In genomic region chr7:150046290-150047194, GRCh38 we compare ENCODE assay signal across 8 cellular contexts.
DNase-seq lines count a peak whose midpoint lies in the region; ATAC-seq, FAIRE-seq and TF ChIP-seq lines count a peak whose summit lies in the region.
"Not testable (repeated sequence)": the region's sequence is repeated elsewhere in the genome, so short reads cannot be mapped to it uniquely, and the experiment has no call there.

No MANE protein-coding gene starts in this region.

- H3K36me3 ChIP-seq in CD4-positive, alpha-beta memory T cell (ENCODE audit: insufficient read depth, low read length); HEK293 (ENCODE audit: control insufficient read depth in 2 of 2, insufficient read depth in 1 of 2, low read length in 2 of 2); PC-9 (ENCODE audit: low read depth); GM12878 (ENCODE audit: control insufficient read depth in 2 of 2, insufficient read depth in 2 of 2, low read length in 1 of 2); naive thymus-derived CD4-positive, alpha-beta T cell (ENCODE audit: control insufficient read depth in 2 of 3, insufficient read depth in 3 of 3, low read length in 3 of 3): not testable (repeated sequence)

- not testable (repeated sequence) for H3K27ac Mint-ChIP-seq in CD4-positive, alpha-beta memory T cell; activated CD8-positive, alpha-beta memory T cell treated with anti-CD3 and anti-CD28 coated beads, Interleukin-2, amount 10 ng/mL, durations not matched to agents 7 days and 5 days; glutamatergic neuron (ENCODE audit: unreplicated experiment); stimulated activated naive CD8-positive, alpha-beta T cell treated with anti-CD3 and anti-CD28 coated beads, Interleukin-15, Interleukin-2, amounts not matched to agents 100 ng/mL and 50 ng/mL, for 24 hours
- H3K27ac Mint-ChIP-seq in naive thymus-derived CD4-positive, alpha-beta T cell = peak overlapping the region in 1 of 9 donors; percentile 76

- not testable (repeated sequence) for H3K27me3 ChIP-seq in CD4-positive, alpha-beta memory T cell (ENCODE audit: insufficient read depth, low read length); PC-9 (ENCODE audit: insufficient read depth, low read depth); GM12878 (replicated peaks in 1 of 2; ENCODE audit: control insufficient read depth in 2 of 2, insufficient read depth in 2 of 2, low read length in 1 of 2); naive thymus-derived CD4-positive, alpha-beta T cell (ENCODE audit: control insufficient read depth in 2 of 2, insufficient read depth in 2 of 2, low read length in 2 of 2)

- not testable (repeated sequence) for TF ChIP-seq EP300 in GM12878 (IDR thresholded peaks at IDR 0.05; ENCODE audit: borderline replicate concordance in 1 of 2, control insufficient read depth in 1 of 2, low read depth in 2 of 2, low read length in 2 of 2)

- peaks cover 5 to 20% of the 10 kb centered on the region in 2 donors for H3K27me3 Mint-ChIP-seq in CD4-positive, alpha-beta memory T cell
- H3K27me3 Mint-ChIP-seq in activated CD8-positive, alpha-beta memory T cell treated with anti-CD3 and anti-CD28 coated beads, Interleukin-2, amount 10 ng/mL, durations not matched to agents 7 days and 5 days = peaks cover 46% of the 10 kb centered on the region
- not testable (repeated sequence) for H3K27me3 Mint-ChIP-seq in glutamatergic neuron (ENCODE audit: unreplicated experiment)
- peaks cover 0 to 44% (median 13%) of the 10 kb centered on the region in 5 donors for H3K27me3 Mint-ChIP-seq in naive thymus-derived CD4-positive, alpha-beta T cell
- H3K27me3 Mint-ChIP-seq in stimulated activated naive CD8-positive, alpha-beta T cell treated with anti-CD3 and anti-CD28 coated beads, Interleukin-15, Interleukin-2, amounts not matched to agents 100 ng/mL and 50 ng/mL, for 24 hours = peaks cover 32% of the 10 kb centered on the region

- POLR2A ChIA-PET in CD4-positive, alpha-beta memory T cell (lab: Charles Lee; ENCODE audit: partially characterized antibody); HEK293 (lab: Yijun Ruan, JAX); PC-9 (lab: Charles Lee; ENCODE audit: unreplicated experiment); GM12878 (lab: Charles Lee); naive thymus-derived CD4-positive, alpha-beta T cell (lab: Charles Lee): not testable (repeated sequence)

- not testable (repeated sequence) for H3K9ac ChIP-seq in GM12878 (ENCODE audit: control insufficient read depth, insufficient read depth, low read length)

- not testable (repeated sequence) for H3F3A ChIP-seq in PC-9 (ENCODE audit: insufficient read depth, low read depth)

- CTCF ChIA-PET in CD4-positive, alpha-beta memory T cell (lab: Charles Lee; ENCODE audit: partially characterized antibody); HEK293 (lab: Yijun Ruan, JAX); PC-9 (lab: Charles Lee); activated CD8-positive, alpha-beta memory T cell treated with anti-CD3 and anti-CD28 coated beads, Interleukin-2, amount 10 ng/mL, durations not matched to agents 7 days and 5 days (lab: Charles Lee); GM12878 (lab: Yijun Ruan, JAX); naive thymus-derived CD4-positive, alpha-beta T cell (lab: Charles Lee): not testable (repeated sequence)

- not testable (repeated sequence) for TF ChIP-seq RAD21 in GM12878 (IDR thresholded peaks at IDR 0.05; ENCODE audit: insufficient read depth, low read depth, low read length)

- H3K4me1 Mint-ChIP-seq in CD4-positive, alpha-beta memory T cell = peaks cover 0 to 11% (median 5%) of the 10 kb centered on the region in 4 donors
- peaks cover 11% of the 10 kb centered on the region for H3K4me1 Mint-ChIP-seq in activated CD8-positive, alpha-beta memory T cell treated with anti-CD3 and anti-CD28 coated beads, Interleukin-2, amount 10 ng/mL, durations not matched to agents 7 days and 5 days
- not testable (repeated sequence) for H3K4me1 Mint-ChIP-seq in glutamatergic neuron (ENCODE audit: low read depth, unreplicated experiment); stimulated activated naive CD8-positive, alpha-beta T cell treated with anti-CD3 and anti-CD28 coated beads, Interleukin-15, Interleukin-2, amounts not matched to agents 100 ng/mL and 50 ng/mL, for 24 hours (ENCODE audit: low read depth)
- peaks cover 8 to 31% (median 16%) of the 10 kb centered on the region in 7 donors for H3K4me1 Mint-ChIP-seq in naive thymus-derived CD4-positive, alpha-beta T cell

- SMC1A ChIA-PET in GM12878 (lab: Charles Lee; ENCODE audit: uncharacterized antibody, unreplicated experiment) = not testable (repeated sequence)

- H3K9me3 Mint-ChIP-seq in CD4-positive, alpha-beta memory T cell; activated CD8-positive, alpha-beta memory T cell treated with anti-CD3 and anti-CD28 coated beads, Interleukin-2, amount 10 ng/mL, durations not matched to agents 7 days and 5 days (ENCODE audit: low read depth); glutamatergic neuron (ENCODE audit: unreplicated experiment); naive thymus-derived CD4-positive, alpha-beta T cell; stimulated activated naive CD8-positive, alpha-beta T cell treated with anti-CD3 and anti-CD28 coated beads, Interleukin-15, Interleukin-2, amounts not matched to agents 100 ng/mL and 50 ng/mL, for 24 hours: not testable (repeated sequence)

- intact Hi-C loops in CD4-positive, alpha-beta memory T cell (cut with micrococcal nuclease) = loop anchor here (5.0 kb wide), 1 partner anchor 164 kb away; no protein-coding TSS in a partner anchor
- intact Hi-C loops in PC-9 (cut with micrococcal nuclease; ENCODE audit: unreplicated experiment) = loop anchor here (2.0 to 5.0 kb wide), 2 partner anchors 164 to 239 kb away; no protein-coding TSS in a partner anchor
- intact Hi-C loops in GM12878 (cut with micrococcal nuclease; ENCODE audit: unreplicated experiment) = not testable (repeated sequence)
- intact Hi-C loops in naive thymus-derived CD4-positive, alpha-beta T cell (cut with micrococcal nuclease) = loop anchor here (1.0 to 10.0 kb wide), 2 partner anchors 239 to 242 kb away; no protein-coding TSS in a partner anchor

- FAIRE-seq in GM12878 (lab: Jason Lieb, UNC) = not testable (repeated sequence)

- peak overlapping the region in 5 of 8 donors; percentile 50 to 80 (median 65) for H3K4me3 Mint-ChIP-seq in CD4-positive, alpha-beta memory T cell
- peak overlapping the region; percentile 33 for H3K4me3 Mint-ChIP-seq in activated CD8-positive, alpha-beta memory T cell treated with anti-CD3 and anti-CD28 coated beads, Interleukin-2, amount 10 ng/mL, durations not matched to agents 7 days and 5 days
- H3K4me3 Mint-ChIP-seq in glutamatergic neuron (ENCODE audit: unreplicated experiment) = peak overlapping the region; percentile 80
- peak overlapping the region; percentile 44 to 90 (median 72) for H3K4me3 Mint-ChIP-seq in naive thymus-derived CD4-positive, alpha-beta T cell
- H3K4me3 Mint-ChIP-seq in stimulated activated naive CD8-positive, alpha-beta T cell treated with anti-CD3 and anti-CD28 coated beads, Interleukin-15, Interleukin-2, amounts not matched to agents 100 ng/mL and 50 ng/mL, for 24 hours = peak overlapping the region; percentile 58

- H3K27ac ChIP-seq in CD4-positive, alpha-beta memory T cell (ENCODE audit: low read depth, low read length); HEK293 (ENCODE audit: extremely low read depth, low read depth, low read length); PC-9; GM12878 (ENCODE audit: control insufficient read depth, insufficient read depth); naive thymus-derived CD4-positive, alpha-beta T cell (ENCODE audit: low read depth, low read length): not testable (repeated sequence)

- H3K4me2 ChIP-seq in PC-9 = peak overlapping the region; percentile 80; the same call in 1 of the 2 replicates
- not testable (repeated sequence) for H3K4me2 ChIP-seq in GM12878 (ENCODE audit: control insufficient read depth, insufficient read depth)

- not testable (repeated sequence) for H4K20me1 ChIP-seq in PC-9 (ENCODE audit: insufficient read depth); GM12878 (ENCODE audit: control insufficient read depth, insufficient read depth)

- not testable (repeated sequence) for H3K9me3 ChIP-seq in CD4-positive, alpha-beta memory T cell (ENCODE audit: control insufficient read depth in 1 of 2, low read length in 2 of 2); HEK293 (ENCODE audit: control insufficient read depth, insufficient read depth, low read depth, low read length); PC-9 (ENCODE audit: insufficient read depth, low read depth); GM12878 (replicated peaks; ENCODE audit: control insufficient read depth, insufficient read depth, low read length); naive thymus-derived CD4-positive, alpha-beta T cell (ENCODE audit: control insufficient read depth in 2 of 3, low read length in 3 of 3)

- RAD21 ChIA-PET in GM12878 (lab: Charles Lee; ENCODE audit: unreplicated experiment) = not testable (repeated sequence)

- in situ Hi-C loops in GM12878 (cut with MboI) = not testable (repeated sequence)

- H3K36me3 Mint-ChIP-seq in CD4-positive, alpha-beta memory T cell; activated CD8-positive, alpha-beta memory T cell treated with anti-CD3 and anti-CD28 coated beads, Interleukin-2, amount 10 ng/mL, durations not matched to agents 7 days and 5 days; glutamatergic neuron (ENCODE audit: unreplicated experiment); naive thymus-derived CD4-positive, alpha-beta T cell; stimulated activated naive CD8-positive, alpha-beta T cell treated with anti-CD3 and anti-CD28 coated beads, Interleukin-15, Interleukin-2, amounts not matched to agents 100 ng/mL and 50 ng/mL, for 24 hours (ENCODE audit: low read depth): not testable (repeated sequence)

- TF ChIP-seq CTCF in HEK293 (tag by site-specific recombination; IDR thresholded peaks at IDR 0.05); PC-9 (conservative IDR thresholded peaks at IDR 0.05); GM12878 (IDR thresholded peaks at IDR 0.05 in 2 of 3, conservative IDR thresholded peaks at IDR 0.05 in 1 of 3; ENCODE audit: control insufficient read depth in 2 of 3, extremely low read depth in 1 of 3, insufficient read depth in 1 of 3, low read depth in 3 of 3, low read length in 3 of 3); glutamatergic neuron (IDR thresholded peaks at IDR 0.05; ENCODE audit: partially characterized antibody, unreplicated experiment): not testable (repeated sequence)

- H3K9me2 ChIP-seq in PC-9 (ENCODE audit: insufficient read depth) = not testable (repeated sequence)

- not testable (repeated sequence) for H3K4me3 ChIP-seq in CD4-positive, alpha-beta memory T cell (ENCODE audit: low read length in 2 of 2); HEK293 (ENCODE audit: low read depth, low read length); PC-9; GM12878; naive thymus-derived CD4-positive, alpha-beta T cell (ENCODE audit: low read length)

- WGBS in GM12878 (ENCODE audit: insufficient coverage, insufficient replicate concordance, low lambda C conversion rate, missing lambda C conversion rate) = 8% methylated on average over 9 of the region's 17 CpGs

- not testable (repeated sequence) for H2AFZ ChIP-seq in PC-9; GM12878 (ENCODE audit: control insufficient read depth, low read depth, low read length)

- not testable (repeated sequence) for H3K79me2 ChIP-seq in PC-9 (ENCODE audit: low read depth); GM12878 (ENCODE audit: control insufficient read depth, insufficient read depth, low read length)

- TF ChIP-seq POLR2A in GM12878 (IDR thresholded peaks at IDR 0.05; ENCODE audit: low read depth, low read length) = not testable (repeated sequence)

- not testable (repeated sequence) for BruUV-seq in PC-9 (replicated peaks; lab: Mats Ljungman, UMichigan); GM12878 (replicated peaks; lab: Mats Ljungman, UMichigan)

- H3K4me1 ChIP-seq in CD4-positive, alpha-beta memory T cell (ENCODE audit: insufficient read depth, low read length); HEK293 (ENCODE audit: control insufficient read depth, insufficient read depth, low read length); PC-9 (replicated peaks; ENCODE audit: insufficient read depth); GM12878 (ENCODE audit: control insufficient read depth, insufficient read depth, low read length); naive thymus-derived CD4-positive, alpha-beta T cell (ENCODE audit: control insufficient read depth in 2 of 2, insufficient read depth in 2 of 2, low read length in 2 of 2): not testable (repeated sequence)

- not testable (repeated sequence) for DNase-seq in CD4-positive, alpha-beta memory T cell; activated CD8-positive, alpha-beta memory T cell treated with anti-CD3 and anti-CD28 coated beads, Interleukin-2, amount 10 ng/mL, durations not matched to agents 7 days and 5 days; GM12878 (ENCODE audit: low read depth, low spot score); glutamatergic neuron; naive thymus-derived CD4-positive, alpha-beta T cell
- peak in 1 of 2 experiments; percentile 18 for DNase-seq in PC-9

- ATAC-seq in activated CD8-positive, alpha-beta memory T cell treated with anti-CD3 and anti-CD28 coated beads, Interleukin-2, amount 10 ng/mL, durations not matched to agents 7 days and 5 days; naive thymus-derived CD4-positive, alpha-beta T cell: not testable (repeated sequence)
- ATAC-seq in GM12878 = peak; percentile 52
